In the genomic region with DNA sequence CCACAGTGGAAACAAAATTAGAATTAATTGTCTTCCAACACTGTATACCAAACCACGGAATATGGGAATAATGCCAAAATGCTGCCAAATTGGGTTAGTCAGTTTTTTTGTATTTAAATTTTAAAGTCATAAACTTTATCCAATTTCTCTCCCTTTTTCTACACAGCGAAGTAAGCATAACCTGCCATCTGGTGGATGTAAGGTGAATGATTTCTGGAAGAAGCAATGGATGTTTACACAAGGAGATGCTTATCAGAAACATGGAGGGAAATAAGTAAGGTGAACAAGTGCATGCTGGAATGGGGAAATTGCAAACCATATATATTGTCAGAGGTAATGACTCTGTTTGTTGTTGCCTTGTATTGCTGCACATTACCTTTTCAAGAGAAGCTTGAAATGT, we compare ENCODE assay signal across 13 cellular contexts.
DNase-seq lines count a peak whose midpoint lies in the region; ATAC-seq and TF ChIP-seq lines count a peak whose summit lies in the region.
"Had no signal": no experiment of that assay in that cellular context is flagged by ENCODE, and none has a peak within 500 bp of the region (broad histone marks: within the 10 kb centered on the region; RNA-seq: fewer than 3 reads in every experiment).

No MANE protein-coding gene starts in this region.

- no peak overlapping the region for H3K4me3 ChIP-seq in PC-3 (ENCODE audit: low read length)
- H3K4me3 ChIP-seq in tibial artery: no peak overlapping the region
- H3K4me3 ChIP-seq: MG63, upper lobe of left lung had no signal

- H3K4me1 ChIP-seq in PC-3 (ENCODE audit: insufficient read depth, low read length) (no peaks in the 10 kb centered on the region), tibial artery (no peaks in the 10 kb centered on the region)
- H3K4me1 ChIP-seq: upper lobe of left lung had no signal

- H3K27me3 ChIP-seq in PC-3 (ENCODE audit: low read length) (no peaks in the 10 kb centered on the region), tibial artery (no peaks in the 10 kb centered on the region)
- H3K27me3 ChIP-seq: MG63, upper lobe of left lung had no signal

- TF ChIP-seq CTCF in PC-3 (conservative IDR thresholded peaks at IDR 0.05; ENCODE audit: low read depth, low read length) (peak; percentile 85), glutamatergic neuron (IDR thresholded peaks at IDR 0.05; ENCODE audit: partially characterized antibody, unreplicated experiment) (peak; percentile 32), tibial artery (IDR thresholded peaks at IDR 0.05) (no peak)

- no peak overlapping the region for H3K27ac Mint-ChIP-seq in glutamatergic neuron (ENCODE audit: unreplicated experiment)
- H3K27ac Mint-ChIP-seq: dendritic cell treated with granulocyte-macrophage colony-stimulating factor and Interleukin-4, amounts not matched to agents 40 ng/mL and 50 ng/mL, for 4 days had no signal

- H3K4me1 Mint-ChIP-seq in glutamatergic neuron (ENCODE audit: low read depth, unreplicated experiment): peaks cover 3% of the 10 kb centered on the region

- H3K36me3 Mint-ChIP-seq in glutamatergic neuron (ENCODE audit: unreplicated experiment): no peaks in the 10 kb centered on the region

- H3K27ac ChIP-seq in PC-3 (ENCODE audit: low read length): no peak overlapping the region
- H3K27ac ChIP-seq in substantia nigra (ENCODE audit: low read depth, low read length, poor library complexity, severe bottlenecking): no peak overlapping the region
- H3K27ac ChIP-seq in tibial artery: no peak overlapping the region
- H3K27ac ChIP-seq: upper lobe of left lung had no signal

- no peaks in the 10 kb centered on the region for H3K9me3 ChIP-seq in PC-3 (ENCODE audit: low read length)
- no peaks in the 10 kb centered on the region for H3K9me3 ChIP-seq in tibial artery
- H3K9me3 ChIP-seq: MG63, upper lobe of left lung had no signal

- BruUV-seq in PC-3 (replicated peaks; lab: Mats Ljungman, UMichigan): no TSS peak

- no peaks in the 10 kb centered on the region for H4K20me1 ChIP-seq in PC-3 (ENCODE audit: low read length)

- ATAC-seq in PC-3 (peak; percentile 70), HG02981 (IDR thresholded peaks at IDR 0.05; ENCODE audit: unreplicated experiment) (no peak)

- H3K9me2 ChIP-seq in PC-3 (replicated peaks; ENCODE audit: low read length): no peaks in the 10 kb centered on the region

- peaks cover 2% of the 10 kb centered on the region for H3K9me3 Mint-ChIP-seq in glutamatergic neuron (ENCODE audit: unreplicated experiment)
- H3K9me3 Mint-ChIP-seq: dendritic cell treated with granulocyte-macrophage colony-stimulating factor and Interleukin-4, amounts not matched to agents 40 ng/mL and 50 ng/mL, for 4 days had no signal

- POLR2A ChIA-PET in PC-3 (lab: Charles Lee; ENCODE audit: unreplicated experiment): no interaction called here

- peak; percentile 28 for DNase-seq in COLO829 (ENCODE audit: low spot score)
- DNase-seq in H4 (ENCODE audit: low spot score): peak; percentile 23
- peak; percentile 82 for DNase-seq in PC-3
- DNase-seq in glutamatergic neuron: no peak
- DNase-seq in substantia nigra (lab: John Stamatoyannopoulos, UW): no peak
- no peak for DNase-seq in activated CD4-positive, alpha-beta T cell treated with anti-CD3 and anti-CD28 coated beads for 4 hours
- DNase-seq in tibial artery: no peak
- DNase-seq: activated CD4-positive, alpha-beta T cell treated with anti-CD3 and anti-CD28 coated beads, Interleukin-2, amount 50 U/mL, for 48 hours; GF-D8; MG63; upper lobe of left lung had no signal

- H3K36me3 ChIP-seq in PC-3 (ENCODE audit: low read depth, low read length) (no peaks in the 10 kb centered on the region), tibial artery (no peaks in the 10 kb centered on the region)
- H3K36me3 ChIP-seq: MG63, upper lobe of left lung had no signal

- H3K4me2 ChIP-seq in PC-3 (ENCODE audit: low read length): no peak overlapping the region

- CTCF ChIA-PET in PC-3 (lab: Charles Lee): no interaction called here

- no peak overlapping the region for H3K9ac ChIP-seq in PC-3 (ENCODE audit: low read length)

- no peaks in the 10 kb centered on the region for H3K79me2 ChIP-seq in PC-3 (ENCODE audit: low read length)

- intact Hi-C loops in PC-3 (cut with micrococcal nuclease) (loop anchor here (1.0 to 10.0 kb wide), 5 partner anchors 189 to 817 kb away; no protein-coding TSS in a partner anchor), tibial artery (cut with DNase I; ENCODE audit: low total_unique reads) (no loop called here)

- H3K4me3 Mint-ChIP-seq in glutamatergic neuron (ENCODE audit: unreplicated experiment): no peak overlapping the region
- H3K4me3 Mint-ChIP-seq: dendritic cell treated with granulocyte-macrophage colony-stimulating factor and Interleukin-4, amounts not matched to agents 40 ng/mL and 50 ng/mL, for 4 days had no signal

- H3F3A ChIP-seq in PC-3 (ENCODE audit: low read length, unreplicated experiment): no peaks in the 10 kb centered on the region

- peaks cover 3% of the 10 kb centered on the region for H3K27me3 Mint-ChIP-seq in glutamatergic neuron (ENCODE audit: unreplicated experiment)
- H3K27me3 Mint-ChIP-seq: dendritic cell treated with granulocyte-macrophage colony-stimulating factor and Interleukin-4, amounts not matched to agents 40 ng/mL and 50 ng/mL, for 4 days had no signal

- H2AFZ ChIP-seq in PC-3 (ENCODE audit: low read length): no peak overlapping the region

Comparison
In these comparisons a context has a peak if more than half of its experiments do, and no peak if none do; other contexts are left out.
1. DNase-seq: peak in COLO829 (single experiment), H4 (single experiment) and PC-3 (single experiment); none in glutamatergic neuron (single experiment), substantia nigra (0 of 49), activated CD4-positive, alpha-beta T cell treated with anti-CD3 and anti-CD28 coated beads for 4 hours (0 of 2) and tibial artery (0 of 2).
2. CTCF ChIP-seq: peak in PC-3 (single experiment) and glutamatergic neuron (single experiment); none in tibial artery (0 of 2).